1 cellular context compared by ENCODE assay signal in genomic region chr20:40689100-40689942, GRCh38.
TF ChIP-seq lines count a peak whose summit lies in the region.

TSS of gene MAFB (minus strand) at chr20:40689236. CDS start at chr20:40688850, 386 bp downstream.

TF ChIP-seq in HepG2, 621 proteins besides CTCF, POLR2A, EP300 and RAD21 (continued from another document and continues in another):
- TF ChIP-seq ZBTB4 (CRISPR knock-in tag; IDR thresholded peaks at IDR 0.05; ENCODE audit: borderline replicate concordance) (no peak; the same call in 1 of the 2 replicates), PREB (CRISPR knock-in tag; IDR thresholded peaks at IDR 0.05) (no peak), TFDP1 (CRISPR knock-in tag; IDR thresholded peaks at IDR 0.05; ENCODE audit: borderline replicate concordance) (0 out of 2 replicates have a peak, but pooled peaks have one; percentile 12), MZF1 (CRISPR knock-in tag; IDR thresholded peaks at IDR 0.05; ENCODE audit: borderline replicate concordance) (no peak), ZNF761 (CRISPR knock-in tag; conservative IDR thresholded peaks at IDR 0.05) (no peak; the same call in 1 of the 2 replicates), TBX3 (IDR thresholded peaks at IDR 0.05; ENCODE audit: borderline replicate concordance) (no peak), ZNF550 (CRISPR knock-in tag; IDR thresholded peaks at IDR 0.05; ENCODE audit: borderline replicate concordance) (no peak), ZNF484 (CRISPR knock-in tag; IDR thresholded peaks at IDR 0.05; ENCODE audit: borderline replicate concordance, low read depth) (no peak), EZH2 (conservative IDR thresholded peaks at IDR 0.05; ENCODE audit: low read depth, low read length) (no peak; the same call in 1 of the 2 replicates), U2AF2 (IDR thresholded peaks at IDR 0.05; ENCODE audit: low read depth, low read length) (no peak), RXRB (CRISPR knock-in tag; IDR thresholded peaks at IDR 0.05; ENCODE audit: borderline replicate concordance) (no peak), ZNF3 (CRISPR knock-in tag; IDR thresholded peaks at IDR 0.05) (no peak), ZNF704 (CRISPR knock-in tag; IDR thresholded peaks at IDR 0.05; ENCODE audit: borderline replicate concordance) (0 out of 2 replicates have a peak, but pooled peaks have one; percentile 64), KMT2B (CRISPR knock-in tag; IDR thresholded peaks at IDR 0.05) (no peak), MTA3 (CRISPR knock-in tag; IDR thresholded peaks at IDR 0.05) (no peak), ZNF574 (CRISPR knock-in tag; IDR thresholded peaks at IDR 0.05) (peak; percentile 49), ZBTB20 (CRISPR knock-in tag; IDR thresholded peaks at IDR 0.05; ENCODE audit: borderline replicate concordance, low read depth) (no peak), KMT2A (CRISPR knock-in tag; IDR thresholded peaks at IDR 0.05) (no peak), CHCHD3 (CRISPR knock-in tag; IDR thresholded peaks at IDR 0.05) (no peak), RFX5 (IDR thresholded peaks at IDR 0.05; ENCODE audit: low read depth, low read length) (no peak), ZNF280D (CRISPR knock-in tag; IDR thresholded peaks at IDR 0.05) (no peak), KLF16 (CRISPR knock-in tag; IDR thresholded peaks at IDR 0.05) (no peak), ZNF850 (CRISPR knock-in tag; conservative IDR thresholded peaks at IDR 0.05) (no peak), TCF12 (IDR thresholded peaks at IDR 0.05) (no peak), TCF12 (CRISPR knock-in tag; IDR thresholded peaks at IDR 0.05) (0 out of 2 replicates have a peak, but pooled peaks have one; percentile 20), ZNF224 (CRISPR knock-in tag; IDR thresholded peaks at IDR 0.05) (no peak), NR2F2 (IDR thresholded peaks at IDR 0.05; ENCODE audit: borderline replicate concordance, low read depth) (no peak), ZNF12 (CRISPR knock-in tag; IDR thresholded peaks at IDR 0.05) (no peak), SMARCC2 (IDR thresholded peaks at IDR 0.05) (no peak), ZZZ3 (CRISPR knock-in tag; IDR thresholded peaks at IDR 0.05; ENCODE audit: borderline replicate concordance) (no peak), KLF6 (CRISPR knock-in tag; IDR thresholded peaks at IDR 0.05) (no peak), CEBPB (IDR thresholded peaks at IDR 0.05; ENCODE audit: borderline replicate concordance, low read depth, low read length) (no peak), ATF5 (CRISPR knock-in tag; IDR thresholded peaks at IDR 0.05; ENCODE audit: low read depth) (no peak; the same call in 1 of the 2 replicates), SP5 (CRISPR knock-in tag; IDR thresholded peaks at IDR 0.05; ENCODE audit: borderline replicate concordance, low read depth) (peak; percentile 83), NFYC (CRISPR knock-in tag; IDR thresholded peaks at IDR 0.05) (0 out of 2 replicates have a peak, but pooled peaks have one; percentile 27), LCORL (IDR thresholded peaks at IDR 0.05) (no peak), LCORL (CRISPR knock-in tag; IDR thresholded peaks at IDR 0.05) (no peak), POLR2AphosphoS5 (IDR thresholded peaks at IDR 0.05; ENCODE audit: low read depth, low read length) (peak; percentile 50), SATB2 (CRISPR knock-in tag; IDR thresholded peaks at IDR 0.05) (0 out of 2 replicates have a peak, but pooled peaks have one; percentile 9), HOXA5 (CRISPR knock-in tag; IDR thresholded peaks at IDR 0.05) (0 out of 2 replicates have a peak, but pooled peaks have one; percentile 34), ZNF678 (CRISPR knock-in tag; IDR thresholded peaks at IDR 0.05) (no peak), TGIF2 (CRISPR knock-in tag; IDR thresholded peaks at IDR 0.05) (peak; percentile 46; the same call in 1 of the 2 replicates), ZNF317 (CRISPR knock-in tag; IDR thresholded peaks at IDR 0.05) (no peak), FOXP1 (IDR thresholded peaks at IDR 0.05) (no peak), FOXP1 (CRISPR knock-in tag; IDR thresholded peaks at IDR 0.05) (no peak), SMAD9 (CRISPR knock-in tag; IDR thresholded peaks at IDR 0.05) (no peak), CENPBD1 (CRISPR knock-in tag; IDR thresholded peaks at IDR 0.05; ENCODE audit: borderline replicate concordance, low read depth) (no peak; the same call in 1 of the 2 replicates), ZNF7 (CRISPR knock-in tag; IDR thresholded peaks at IDR 0.05) (no peak), ZNF441 (CRISPR knock-in tag; IDR thresholded peaks at IDR 0.05; ENCODE audit: borderline replicate concordance) (no peak), NRL (CRISPR knock-in tag; IDR thresholded peaks at IDR 0.05; ENCODE audit: borderline replicate concordance) (peak; percentile 46; the same call in 1 of the 2 replicates), SSRP1 (CRISPR knock-in tag; IDR thresholded peaks at IDR 0.05) (no peak), SALL2 (CRISPR knock-in tag; IDR thresholded peaks at IDR 0.05) (0 out of 2 replicates have a peak, but pooled peaks have one; percentile 83), SKI (IDR thresholded peaks at IDR 0.05; ENCODE audit: partially characterized antibody) (peak; percentile 56), THRA (CRISPR knock-in tag; IDR thresholded peaks at IDR 0.05; ENCODE audit: borderline replicate concordance) (no peak), ZNF546 (CRISPR knock-in tag; conservative IDR thresholded peaks at IDR 0.05) (no peak), SMAD1 (CRISPR knock-in tag; IDR thresholded peaks at IDR 0.05; ENCODE audit: borderline replicate concordance, low read depth) (no peak; the same call in none of the 2 replicates), ZNF747 (CRISPR knock-in tag; IDR thresholded peaks at IDR 0.05; ENCODE audit: borderline replicate concordance) (no peak), ARHGAP35 (CRISPR knock-in tag; IDR thresholded peaks at IDR 0.05; ENCODE audit: borderline replicate concordance) (no peak), ZBTB38 (CRISPR knock-in tag; IDR thresholded peaks at IDR 0.05) (no peak), BORCS8-MEF2B (CRISPR knock-in tag; IDR thresholded peaks at IDR 0.05) (no peak), SP1 (IDR thresholded peaks at IDR 0.05) (no peak), SP1 (CRISPR knock-in tag; IDR thresholded peaks at IDR 0.05) (no peak), ZFP36 (IDR thresholded peaks at IDR 0.05; ENCODE audit: borderline replicate concordance, low read depth, low read length, partially characterized antibody) (no peak), ZFY (CRISPR knock-in tag; IDR thresholded peaks at IDR 0.05) (no peak; the same call in 1 of the 2 replicates)
